1 cellular context compared by ENCODE assay signal in genomic region chr19:7638802-7639465, GRCh38.
TF ChIP-seq lines count a peak whose summit lies in the region.

No MANE protein-coding gene starts in this region.

TF ChIP-seq in K562, 482 proteins besides CTCF, POLR2A, EP300 and RAD21 (continued from another document):
- TF ChIP-seq, protein P1, sequence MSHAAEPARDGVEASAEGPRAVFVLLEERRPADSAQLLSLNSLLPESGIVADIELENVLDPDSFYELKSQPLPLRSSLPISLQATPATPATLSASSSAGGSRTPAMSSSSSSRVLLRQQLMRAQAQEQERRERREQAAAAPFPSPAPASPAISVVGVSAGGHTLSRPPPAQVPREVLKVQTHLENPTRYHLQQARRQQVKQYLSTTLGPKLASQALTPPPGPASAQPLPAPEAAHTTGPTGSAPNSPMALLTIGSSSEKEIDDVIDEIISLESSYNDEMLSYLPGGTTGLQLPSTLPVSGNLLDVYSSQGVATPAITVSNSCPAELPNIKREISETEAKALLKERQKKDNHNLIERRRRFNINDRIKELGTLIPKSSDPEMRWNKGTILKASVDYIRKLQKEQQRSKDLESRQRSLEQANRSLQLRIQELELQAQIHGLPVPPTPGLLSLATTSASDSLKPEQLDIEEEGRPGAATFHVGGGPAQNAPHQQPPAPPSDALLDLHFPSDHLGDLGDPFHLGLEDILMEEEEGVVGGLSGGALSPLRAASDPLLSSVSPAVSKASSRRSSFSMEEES (CRISPR knock-in tag; IDR thresholded peaks at IDR 0.05), result peak; percentile 29
- TF ChIP-seq STAG1 (CRISPR knock-in tag; IDR thresholded peaks at IDR 0.05; ENCODE audit: borderline replicate concordance), result no peak
